Comparison of ENCODE assay signal across 20 cellular contexts in the genomic region with DNA sequence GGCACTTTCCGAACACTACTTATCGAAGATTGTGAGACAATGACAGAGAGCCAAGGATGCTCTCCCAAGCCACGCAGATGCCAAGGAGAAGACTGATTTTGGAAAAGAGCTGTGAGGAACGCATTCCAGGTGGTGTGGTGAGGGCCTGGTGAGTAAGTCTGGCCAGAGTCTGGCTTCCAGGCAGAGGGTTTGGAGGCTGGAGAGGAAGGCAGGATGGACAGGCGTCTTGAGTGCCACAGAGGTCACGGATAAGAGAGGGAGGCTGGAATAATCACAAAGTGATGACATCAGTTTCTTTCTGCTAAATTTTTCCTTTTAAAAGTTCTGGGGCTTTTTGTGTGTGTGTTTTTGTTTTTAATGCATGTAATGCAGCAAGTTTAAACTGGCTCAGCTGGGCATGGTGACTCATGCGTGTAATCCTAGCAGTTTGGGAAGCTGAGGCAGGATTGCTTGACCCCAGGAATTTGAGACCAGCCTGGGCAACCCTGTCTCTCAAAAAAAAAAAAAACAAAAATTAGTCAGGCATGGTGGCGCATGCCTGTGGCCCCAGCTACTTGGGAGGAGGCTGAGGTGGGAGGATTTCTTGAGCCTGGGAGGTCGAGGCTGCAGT.
"Had no signal": no experiment of that assay in that cellular context is flagged by ENCODE, and none has a peak within 500 bp of the region (broad histone marks: within the 10 kb centered on the region; RNA-seq: fewer than 3 reads in every experiment).

No MANE protein-coding gene starts in this region.

- DNase-seq: activated CD4-positive, alpha-beta T cell treated with anti-CD3 and anti-CD28 coated beads for 1 hour; activated CD8-positive, alpha-beta memory T cell treated with anti-CD3 and anti-CD28 coated beads for 24 hours; activated CD8-positive, alpha-beta memory T cell treated with anti-CD3 and anti-CD28 coated beads, Interleukin-2, amount 50 U/mL, for 4 hours; activated T-cell treated with anti-CD3 and anti-CD28 coated beads, Interleukin-2, amount 50 U/mL, for 24 hours; aorta; cortex of kidney; endodermal cell; immature natural killer cell; left lung; sigmoid colon; stimulated activated CD4-positive, alpha-beta T cell treated with anti-CD3 and anti-CD28 coated beads, Interleukin-2, amount 100 ng/mL, for 48 hours; stimulated activated CD8-positive, alpha-beta memory T cell treated with anti-CD3 and anti-CD28 coated beads, Interleukin-4, amount 100 ng/mL, for 48 hours; stimulated activated naive B cell treated with anti-CD40 and anti-IgM and Interleukin-4, amounts not matched to agents 10 μg/mL and 1 μg/mL and 100 μg/mL, for 72 hours; T-helper 1 cell; testis had no signal

- H3K9me3 ChIP-seq: left lung, sigmoid colon, testis had no signal

- H3K27ac ChIP-seq: hepatocyte, left lung, sigmoid colon, testis had no signal

- H2AFZ ChIP-seq: hepatocyte had no signal

- H3K4me1 ChIP-seq: left lung, sigmoid colon, testis had no signal

- ATAC-seq: activated naive CD4-positive, alpha-beta T cell treated with anti-CD3 and anti-CD28 coated beads, Interleukin-2, amount 50 U/mL, for 72 hours; activated T-helper 17 cell treated with anti-CD3 and anti-CD28 coated beads, Interleukin-2, amount 50 U/mL, for 72 hours; left lung; natural killer cell treated with Interleukin-12 subunit alpha and Interleukin-12 subunit beta and Interleukin-15 and Interleukin-18, amount 100 ng/mL, for 72 hours; stimulated activated naive B cell treated with anti-CD40 and anti-IgM and Interleukin-4, amounts not matched to agents 10 μg/mL and 1 μg/mL and 100 μg/mL, for 72 hours had no signal

- H3K79me2 ChIP-seq: hepatocyte had no signal

- H3K4me2 ChIP-seq: hepatocyte had no signal

- H3K36me3 ChIP-seq: left lung, sigmoid colon had no signal

- H3K4me3 ChIP-seq: hepatocyte, left lung, lung, sigmoid colon, testis had no signal

- H3K27me3 ChIP-seq: hepatocyte, left lung, sigmoid colon, testis had no signal
